ENCODE assay signal across 24 cellular contexts in genomic region chr1:111761717-111762116, GRCh38. TPM values are rescaled to one million over a fixed set of nuclear protein-coding genes. Genes with fewer than 3 reads are reported as not detected.
"Had no signal": no experiment of that assay in that cellular context is flagged by ENCODE, and none has a peak within 500 bp of the region (broad histone marks: within the 10 kb centered on the region; RNA-seq: fewer than 3 reads in every experiment).

No MANE protein-coding gene starts in this region.

- H3K9me3 Mint-ChIP-seq: naive thymus-derived CD8-positive, alpha-beta T cell; stimulated activated effector memory CD8-positive, alpha-beta T cell treated with anti-CD3 and anti-CD28 coated beads, Interleukin-12 subunit alpha, Interleukin-12 subunit beta, amount 100 ng/mL, for 72 hours; type B pancreatic cell had no signal

- H3K27me3 Mint-ChIP-seq: naive thymus-derived CD8-positive, alpha-beta T cell; type B pancreatic cell had no signal

- FAIRE-seq: endometrium, islet of Langerhans, urothelium cell line had no signal

- H3K9me3 ChIP-seq: esophagus muscularis mucosa, gastrocnemius medialis, heart right ventricle, mucosa of descending colon, neutrophil, right atrium auricular region, suprapubic skin, thyroid gland had no signal

- H3K27me3 ChIP-seq: esophagus muscularis mucosa, gastrocnemius medialis, heart right ventricle, neutrophil, right atrium auricular region, suprapubic skin, thyroid gland had no signal

- ATAC-seq: gastrocnemius medialis; heart right ventricle; mucosa of descending colon; naive thymus-derived CD8-positive, alpha-beta T cell; stimulated activated effector memory CD8-positive, alpha-beta T cell treated with anti-CD3 and anti-CD28 coated beads, Interleukin-12 subunit alpha, Interleukin-12 subunit beta, amount 100 ng/mL, for 72 hours; stimulated activated naive CD8-positive, alpha-beta T cell treated with anti-CD3 and anti-CD28 coated beads, Interleukin-15, Interleukin-2, amounts not matched to agents 100 U/mL and 50 U/mL, for 24 hours had no signal

- DNase-seq: effector memory CD4-positive, alpha-beta T cell; gastrocnemius medialis; heart right ventricle; hypothalamus; kidney glomerular epithelial cell; mammary epithelial cell; mucosa of descending colon; naive thymus-derived CD8-positive, alpha-beta T cell; posterior cingulate gyrus; stimulated activated CD4-positive, alpha-beta T cell treated with anti-CD3 and anti-CD28 coated beads, Interleukin-4, amount 100 ng/mL, for 1 hour; stimulated activated CD8-positive, alpha-beta memory T cell treated with anti-CD3 and anti-CD28 coated beads, Interleukin-4, amount 100 ng/mL, for 48 hours; stimulated activated naive CD8-positive, alpha-beta T cell treated with anti-CD3 and anti-CD28 coated beads, Interleukin-15, Interleukin-2, amounts not matched to agents 100 U/mL and 50 U/mL, for 24 hours; thyroid gland had no signal

- H3K27ac Mint-ChIP-seq: type B pancreatic cell had no signal

- H3K4me3 Mint-ChIP-seq: naive thymus-derived CD8-positive, alpha-beta T cell; stimulated activated effector memory CD8-positive, alpha-beta T cell treated with anti-CD3 and anti-CD28 coated beads, Interleukin-12 subunit alpha, Interleukin-12 subunit beta, amount 100 ng/mL, for 72 hours; type B pancreatic cell had no signal

- H3K4me3 ChIP-seq: esophagus muscularis mucosa, gastrocnemius medialis, heart right ventricle, mucosa of descending colon, right atrium auricular region, smooth muscle cell, suprapubic skin, thyroid gland had no signal

- H3K4me2 ChIP-seq: smooth muscle cell had no signal

- H3K27ac ChIP-seq: epithelial cell of prostate, esophagus muscularis mucosa, gastrocnemius medialis, heart right ventricle, neutrophil, right atrium auricular region, suprapubic skin, thyroid gland had no signal

RNA-seq across cellular contexts. Expression of gene INKA2, which starts 22.5 kb away (rescaled TPM):
- total RNA-seq: smooth muscle cell had no signal
- polyA plus RNA-seq: naive thymus-derived CD8-positive, alpha-beta T cell had no signal
